Comparison of ENCODE assay signal across 10 cellular contexts in the genomic region with DNA sequence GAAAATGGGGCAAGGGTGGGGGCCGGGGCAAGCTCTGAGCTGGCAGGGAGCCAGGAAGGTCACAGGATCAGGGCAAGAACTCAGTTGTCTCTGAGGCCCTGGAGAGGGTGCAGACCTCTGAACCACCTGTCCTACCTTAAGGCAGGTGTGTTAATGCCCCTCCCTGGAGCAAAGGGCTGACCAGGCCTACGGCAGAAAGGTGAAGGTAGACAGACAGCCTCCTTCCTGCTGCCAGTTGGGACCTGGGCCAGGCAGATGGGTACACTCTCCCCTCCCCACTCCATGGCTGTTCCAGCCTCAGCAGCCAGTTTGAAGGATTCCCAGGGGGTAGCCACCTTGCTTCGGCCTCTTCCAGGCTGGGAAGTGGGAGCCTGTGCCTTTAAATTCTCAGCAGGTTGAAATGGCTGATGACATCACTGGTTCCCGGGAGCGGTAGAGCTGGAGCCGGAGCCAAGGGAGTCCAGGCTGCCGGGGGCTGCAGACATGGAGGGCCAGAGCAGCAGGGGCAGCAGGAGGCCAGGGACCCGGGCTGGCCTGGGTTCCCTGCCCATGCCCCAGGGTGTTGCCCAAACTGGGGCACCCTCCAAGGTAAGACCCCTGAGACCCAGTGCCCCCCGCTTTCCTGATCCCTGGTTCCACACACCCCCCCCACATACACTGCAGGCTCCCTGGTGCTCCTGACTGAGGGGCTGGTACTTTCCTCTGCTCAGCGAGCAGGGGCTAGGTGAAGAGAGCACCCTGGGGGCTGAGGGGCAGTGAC. TPM values are rescaled to one million over a fixed set of nuclear protein-coding genes. Genes with fewer than 3 reads are reported as not detected.
A peak's percentile ranks its signal among the peaks of the same experiment; 100 is the strongest.
DNase-seq lines count a peak whose midpoint lies in the region; ATAC-seq and TF ChIP-seq lines count a peak whose summit lies in the region.
"Had no signal": no experiment of that assay in that cellular context is flagged by ENCODE, and none has a peak within 500 bp of the region (broad histone marks: within the 10 kb centered on the region; RNA-seq: fewer than 3 reads in every experiment).

A gene with protein sequence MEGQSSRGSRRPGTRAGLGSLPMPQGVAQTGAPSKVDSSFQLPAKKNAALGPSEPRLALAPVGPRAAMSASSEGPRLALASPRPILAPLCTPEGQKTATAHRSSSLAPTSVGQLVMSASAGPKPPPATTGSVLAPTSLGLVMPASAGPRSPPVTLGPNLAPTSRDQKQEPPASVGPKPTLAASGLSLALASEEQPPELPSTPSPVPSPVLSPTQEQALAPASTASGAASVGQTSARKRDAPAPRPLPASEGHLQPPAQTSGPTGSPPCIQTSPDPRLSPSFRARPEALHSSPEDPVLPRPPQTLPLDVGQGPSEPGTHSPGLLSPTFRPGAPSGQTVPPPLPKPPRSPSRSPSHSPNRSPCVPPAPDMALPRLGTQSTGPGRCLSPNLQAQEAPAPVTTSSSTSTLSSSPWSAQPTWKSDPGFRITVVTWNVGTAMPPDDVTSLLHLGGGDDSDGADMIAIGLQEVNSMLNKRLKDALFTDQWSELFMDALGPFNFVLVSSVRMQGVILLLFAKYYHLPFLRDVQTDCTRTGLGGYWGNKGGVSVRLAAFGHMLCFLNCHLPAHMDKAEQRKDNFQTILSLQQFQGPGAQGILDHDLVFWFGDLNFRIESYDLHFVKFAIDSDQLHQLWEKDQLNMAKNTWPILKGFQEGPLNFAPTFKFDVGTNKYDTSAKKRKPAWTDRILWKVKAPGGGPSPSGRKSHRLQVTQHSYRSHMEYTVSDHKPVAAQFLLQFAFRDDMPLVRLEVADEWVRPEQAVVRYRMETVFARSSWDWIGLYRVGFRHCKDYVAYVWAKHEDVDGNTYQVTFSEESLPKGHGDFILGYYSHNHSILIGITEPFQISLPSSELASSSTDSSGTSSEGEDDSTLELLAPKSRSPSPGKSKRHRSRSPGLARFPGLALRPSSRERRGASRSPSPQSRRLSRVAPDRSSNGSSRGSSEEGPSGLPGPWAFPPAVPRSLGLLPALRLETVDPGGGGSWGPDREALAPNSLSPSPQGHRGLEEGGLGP (plus strand): TSS at position 435 of the 760 bp plus-strand sequence. CDS start 49 bp downstream, at position 484.

- H3K9me3 Mint-ChIP-seq in neural progenitor cell = no peaks in the 10 kb centered on the region
- H3K9me3 Mint-ChIP-seq in CD4-positive, alpha-beta memory T cell = no peaks in the 10 kb centered on the region

- no peaks in the 10 kb centered on the region for H3F3A ChIP-seq in neural progenitor cell (ENCODE audit: low read depth)

- no peaks in the 10 kb centered on the region for H3K79me2 ChIP-seq in neural progenitor cell (ENCODE audit: low read depth)

- peak within 1 kb of the TSS; percentile 73 for H3K4me3 Mint-ChIP-seq in neural progenitor cell
- no peak within 1 kb of the TSS for H3K4me3 Mint-ChIP-seq in CD4-positive, alpha-beta memory T cell

- no peak for TF ChIP-seq CTCF in fibroblast of the aortic adventitia (IDR thresholded peaks at IDR 0.05; ENCODE audit: insufficient read depth, low read length)
- no peak for TF ChIP-seq CTCF in neural progenitor cell (IDR thresholded peaks at IDR 0.05)

- H3K36me3 ChIP-seq in neural progenitor cell = no peaks in the 10 kb centered on the region
- H3K36me3 ChIP-seq in CD4-positive, alpha-beta memory T cell (ENCODE audit: insufficient read depth, low read length) = no peaks in the 10 kb centered on the region
- H3K36me3 ChIP-seq: BLaER1 had no signal

- intact Hi-C loops in CD4-positive, alpha-beta memory T cell (cut with micrococcal nuclease) = no loop called here

- H3K4me2 ChIP-seq in neural progenitor cell = peak within 1 kb of the TSS; percentile 77
- H3K4me2 ChIP-seq: BLaER1 had no signal

- H3K27ac ChIP-seq in neural progenitor cell = no peak within 1 kb of the TSS
- no peak within 1 kb of the TSS for H3K27ac ChIP-seq in CD4-positive, alpha-beta memory T cell (ENCODE audit: low read depth, low read length)
- H3K27ac ChIP-seq: BLaER1 had no signal

- no peak for ATAC-seq in HG02970 (IDR thresholded peaks at IDR 0.05; ENCODE audit: low FRiP score, unreplicated experiment)

- H4K20me1 ChIP-seq in neural progenitor cell (ENCODE audit: low read depth) = no peaks in the 10 kb centered on the region
- H4K20me1 ChIP-seq: BLaER1 had no signal

- peak within 1 kb of the TSS; percentile 52 for H3K4me3 ChIP-seq in fibroblast of the aortic adventitia (ENCODE audit: low read depth, low read length)
- peak within 1 kb of the TSS; percentile 44 for H3K4me3 ChIP-seq in neural progenitor cell
- H3K4me3 ChIP-seq in CD4-positive, alpha-beta memory T cell (ENCODE audit: low read length in 2 of 2) = no peak within 1 kb of the TSS
- H3K4me3 ChIP-seq: BLaER1 had no signal

- no peaks in the 10 kb centered on the region for H3K27me3 ChIP-seq in neural progenitor cell
- H3K27me3 ChIP-seq in CD4-positive, alpha-beta memory T cell (ENCODE audit: insufficient read depth, low read length) = no peaks in the 10 kb centered on the region
- H3K27me3 ChIP-seq: BLaER1 had no signal

- DNase-seq in NCI-H345 (lab: John Stamatoyannopoulos, UW) (peak; percentile 47), NCI-H345 treated with DMSO at 0.1 percent for 48 hours (lab: John Stamatoyannopoulos, UW; ENCODE audit: unreplicated experiment) (no peak), SHP77 (lab: John Stamatoyannopoulos, UW) (peak; percentile 33 to 57), fibroblast of the aortic adventitia (ENCODE audit: low read depth) (peak; percentile 37), neural progenitor cell (ENCODE audit: low spot score) (peak; percentile 58)
- no peak for DNase-seq in stimulated activated naive CD4-positive, alpha-beta T cell treated with Interleukin-2 at 50 U/mL for 16 hours (lab: John Stamatoyannopoulos, UW)
- no peak for DNase-seq in CD4-positive, alpha-beta memory T cell

- H3K9me3 ChIP-seq in neural progenitor cell (ENCODE audit: low read depth) = no peaks in the 10 kb centered on the region
- H3K9me3 ChIP-seq in CD4-positive, alpha-beta memory T cell (ENCODE audit: control insufficient read depth in 1 of 2, low read length in 2 of 2) = no peaks in the 10 kb centered on the region
- H3K9me3 ChIP-seq: BLaER1 had no signal

- no peaks in the 10 kb centered on the region for H3K36me3 Mint-ChIP-seq in neural progenitor cell
- H3K36me3 Mint-ChIP-seq in CD4-positive, alpha-beta memory T cell = no peaks in the 10 kb centered on the region

- POLR2A ChIA-PET in CD4-positive, alpha-beta memory T cell (lab: Charles Lee; ENCODE audit: partially characterized antibody) = no interaction called here

- peaks cover 13% of the 10 kb centered on the region for H3K4me1 Mint-ChIP-seq in neural progenitor cell
- H3K4me1 Mint-ChIP-seq in CD4-positive, alpha-beta memory T cell = no peaks in the 10 kb centered on the region

- peaks cover 2% of the 10 kb centered on the region for H3K27me3 Mint-ChIP-seq in neural progenitor cell (ENCODE audit: insufficient read depth, low read depth)
- no peaks in the 10 kb centered on the region for H3K27me3 Mint-ChIP-seq in CD4-positive, alpha-beta memory T cell

- peak within 1 kb of the TSS; percentile 78 for H2AFZ ChIP-seq in neural progenitor cell (replicated peaks)

- peak within 1 kb of the TSS; percentile 33 for H3K9ac ChIP-seq in neural progenitor cell
- H3K9ac ChIP-seq: BLaER1 had no signal

- CTCF ChIA-PET in CD4-positive, alpha-beta memory T cell (lab: Charles Lee; ENCODE audit: partially characterized antibody) = no interaction called here

- H3K27ac Mint-ChIP-seq in neural progenitor cell = peak within 1 kb of the TSS; percentile 72
- H3K27ac Mint-ChIP-seq in CD4-positive, alpha-beta memory T cell = peak within 1 kb of the TSS in 1 of 7 donors; percentile 58

- H3K4me1 ChIP-seq in neural progenitor cell = peaks cover 3% of the 10 kb centered on the region
- no peaks in the 10 kb centered on the region for H3K4me1 ChIP-seq in CD4-positive, alpha-beta memory T cell (ENCODE audit: insufficient read depth, low read length)

RNA-seq across cellular contexts. Expression of the gene that starts here (rescaled TPM):
- under 0.01 and 0.41 TPM in 2 replicates for total RNA-seq in fibroblast of the aortic adventitia (ENCODE audit: low replicate concordance)
- total RNA-seq in neural progenitor cell (ENCODE audit: low replicate concordance) = 1.5 and 3.7 TPM in 2 replicates
- total RNA-seq in CD4-positive, alpha-beta memory T cell = under 1 TPM; 0.15 to 0.22 TPM
- polyA plus RNA-seq in CD4-positive, alpha-beta memory T cell = not detected
- total RNA-seq: T-helper 2 cell treated with Interferon-gamma antibody and Interleukin-4, amounts not matched to agents 100 ng/mL and 5 ng/mL, for 36 hours had no signal

Comparison
In these comparisons a context has a peak if more than half of its experiments do, and no peak if none do; other contexts are left out.
1. DNase-seq: peak in NCI-H345 (single experiment), SHP77 (2 of 2) and neural progenitor cell (single experiment); none in NCI-H345 treated with DMSO at 0.1 percent for 48 hours (single experiment), stimulated activated naive CD4-positive, alpha-beta T cell treated with Interleukin-2 at 50 U/mL for 16 hours (single experiment) and CD4-positive, alpha-beta memory T cell (0 of 5).
2. Peak in DNase-seq and H3K4me3 ChIP-seq in fibroblast of the aortic adventitia; RNA of the gene not detected or under 1 TPM.